In genomic region chr9:134405527-134405926, GRCh38 we compare ENCODE assay signal across 12 cellular contexts.
DNase-seq lines count a peak whose midpoint lies in the region; TF ChIP-seq lines count a peak whose summit lies in the region.
"Had no signal": no experiment of that assay in that cellular context is flagged by ENCODE, and none has a peak within 500 bp of the region (broad histone marks: within the 10 kb centered on the region; RNA-seq: fewer than 3 reads in every experiment).

No MANE protein-coding gene starts in this region.

- DNase-seq in Calu3 (no peak), NAMALWA (ENCODE audit: low spot score) (peak; percentile 45), progenitor cell of endocrine pancreas (ENCODE audit: low spot score, unreplicated experiment) (no peak), dermis blood vessel endothelial cell (no peak), NCI-H128 (lab: John Stamatoyannopoulos, UW; ENCODE audit: unreplicated experiment) (no peak), NCI-H1694 treated with DMSO at 0.1 percent for 48 hours (lab: John Stamatoyannopoulos, UW) (no peak), hippocampal formation (lab: John Stamatoyannopoulos, UW) (no peak)
- DNase-seq: activated CD4-positive, alpha-beta memory T cell treated with anti-CD3 and anti-CD28 coated beads for 36 hours; DND-41; islet precursor cell; NCI-H526 had no signal

- H3K27me3 Mint-ChIP-seq in Calu3 (ENCODE audit: unreplicated experiment) (no peaks in the 10 kb centered on the region), progenitor cell of endocrine pancreas (no peaks in the 10 kb centered on the region)
- H3K27me3 Mint-ChIP-seq in dendritic cell treated with granulocyte-macrophage colony-stimulating factor and Interleukin-4, amounts not matched to agents 40 ng/mL and 50 ng/mL, for 4 days, result no peaks in the 10 kb centered on the region
- H3K27me3 Mint-ChIP-seq: activated CD4-positive, alpha-beta memory T cell treated with anti-CD3 and anti-CD28 coated beads for 36 hours had no signal

- no peaks in the 10 kb centered on the region for H3K9me3 Mint-ChIP-seq in Calu3 (ENCODE audit: low read depth, unreplicated experiment)
- no peaks in the 10 kb centered on the region for H3K9me3 Mint-ChIP-seq in dendritic cell treated with granulocyte-macrophage colony-stimulating factor and Interleukin-4, amounts not matched to agents 40 ng/mL and 50 ng/mL, for 4 days
- H3K9me3 Mint-ChIP-seq in progenitor cell of endocrine pancreas (ENCODE audit: low read depth), result no peaks in the 10 kb centered on the region
- H3K9me3 Mint-ChIP-seq: activated CD4-positive, alpha-beta memory T cell treated with anti-CD3 and anti-CD28 coated beads for 36 hours had no signal

- no TSS peak for BruUV-seq in Calu3 (replicated peaks; lab: Mats Ljungman, UMichigan)

- H3K27ac Mint-ChIP-seq in Calu3 (ENCODE audit: unreplicated experiment) (peak overlapping the region; percentile 76), progenitor cell of endocrine pancreas (peak overlapping the region; percentile 64)
- H3K27ac Mint-ChIP-seq in dendritic cell treated with granulocyte-macrophage colony-stimulating factor and Interleukin-4, amounts not matched to agents 40 ng/mL and 50 ng/mL, for 4 days, result peak overlapping the region; percentile 96
- H3K27ac Mint-ChIP-seq: activated CD4-positive, alpha-beta memory T cell treated with anti-CD3 and anti-CD28 coated beads for 36 hours had no signal

- H3K4me3 Mint-ChIP-seq in Calu3 (ENCODE audit: low read depth, unreplicated experiment) (peak overlapping the region; percentile 24), progenitor cell of endocrine pancreas (ENCODE audit: low read depth) (no peak overlapping the region)
- H3K4me3 Mint-ChIP-seq in dendritic cell treated with granulocyte-macrophage colony-stimulating factor and Interleukin-4, amounts not matched to agents 40 ng/mL and 50 ng/mL, for 4 days, result peak overlapping the region; percentile 67
- H3K4me3 Mint-ChIP-seq: activated CD4-positive, alpha-beta memory T cell treated with anti-CD3 and anti-CD28 coated beads for 36 hours had no signal

- H3K36me3 Mint-ChIP-seq in Calu3 (ENCODE audit: insufficient read depth, unreplicated experiment) (peaks cover 20% of the 10 kb centered on the region), progenitor cell of endocrine pancreas (ENCODE audit: insufficient read depth) (peaks cover 1% of the 10 kb centered on the region)
- H3K36me3 Mint-ChIP-seq in dendritic cell treated with granulocyte-macrophage colony-stimulating factor and Interleukin-4, amounts not matched to agents 40 ng/mL and 50 ng/mL, for 4 days (ENCODE audit: low read depth), result peaks cover 99% of the 10 kb centered on the region
- H3K36me3 Mint-ChIP-seq: activated CD4-positive, alpha-beta memory T cell treated with anti-CD3 and anti-CD28 coated beads for 36 hours had no signal

- CTCF ChIA-PET in Calu3 (lab: Charles Lee), result interaction anchor here (0.7 to 2.3 kb wide), 2 partner anchors 27 to 457 kb away, joined by 3 to 9 read pairs; no protein-coding TSS in a partner anchor

- intact Hi-C loops in Calu3 (cut with micrococcal nuclease; ENCODE audit: unreplicated experiment), result no loop called here
- intact Hi-C loops in dendritic cell treated with granulocyte-macrophage colony-stimulating factor and Interleukin-4, amounts not matched to agents 40 ng/mL and 50 ng/mL, for 4 days (cut with micrococcal nuclease), result loop anchor here (5.0 to 10.0 kb wide), 2 partner anchors 37 to 61 kb away; no protein-coding TSS in a partner anchor

- no peak for TF ChIP-seq CTCF in Calu3 (IDR thresholded peaks at IDR 0.05; ENCODE audit: unreplicated experiment)
- no peak for TF ChIP-seq CTCF in progenitor cell of endocrine pancreas (IDR thresholded peaks at IDR 0.05; ENCODE audit: unreplicated experiment)

- H3K4me1 Mint-ChIP-seq in Calu3 (ENCODE audit: low read depth, unreplicated experiment) (peaks cover 19% of the 10 kb centered on the region), progenitor cell of endocrine pancreas (ENCODE audit: low read depth) (peaks cover 5% of the 10 kb centered on the region)
- peaks cover 100% of the 10 kb centered on the region for H3K4me1 Mint-ChIP-seq in dendritic cell treated with granulocyte-macrophage colony-stimulating factor and Interleukin-4, amounts not matched to agents 40 ng/mL and 50 ng/mL, for 4 days (ENCODE audit: low read depth)
